28 cellular contexts compared by ENCODE assay signal in genomic region chr1:209893751-209894150, GRCh38. TPM values are rescaled to one million over a fixed set of nuclear protein-coding genes. Genes with fewer than 3 reads are reported as not detected.
"Had no signal": no experiment of that assay in that cellular context is flagged by ENCODE, and none has a peak within 500 bp of the region (broad histone marks: within the 10 kb centered on the region; RNA-seq: fewer than 3 reads in every experiment).

No MANE protein-coding gene starts in this region.

- H3K9me3 Mint-ChIP-seq: activated naive CD4-positive, alpha-beta T cell treated with anti-CD3 and anti-CD28 coated beads, Interleukin-2, amount 50 U/mL, for 72 hours; brain; dendritic cell treated with granulocyte-macrophage colony-stimulating factor and Interleukin-4, amounts not matched to agents 40 ng/mL and 50 ng/mL, for 4 days; memory B cell; stimulated activated naive B cell treated with anti-CD40 and anti-IgM and Interleukin-4, amounts not matched to agents 10 μg/mL and 1 μg/mL and 100 μg/mL, for 72 hours; T-cell; T-helper 2 cell treated with Interferon-gamma antibody and Interleukin-4, amounts not matched to agents 5 μg/mL and 100 μg/mL, for 36 hours had no signal

- H3K27ac Mint-ChIP-seq: activated naive CD4-positive, alpha-beta T cell treated with anti-CD3 and anti-CD28 coated beads, Interleukin-2, amount 50 U/mL, for 72 hours; dendritic cell treated with granulocyte-macrophage colony-stimulating factor and Interleukin-4, amounts not matched to agents 40 ng/mL and 50 ng/mL, for 4 days; memory B cell; stimulated activated naive B cell treated with anti-CD40 and anti-IgM and Interleukin-4, amounts not matched to agents 10 μg/mL and 1 μg/mL and 100 μg/mL, for 72 hours; T-cell; T-helper 2 cell treated with Interferon-gamma antibody and Interleukin-4, amounts not matched to agents 5 μg/mL and 100 μg/mL, for 36 hours had no signal

- H3K9me3 ChIP-seq: testis, upper lobe of right lung had no signal

- H3K4me3 Mint-ChIP-seq: brain; dendritic cell treated with granulocyte-macrophage colony-stimulating factor and Interleukin-4, amounts not matched to agents 40 ng/mL and 50 ng/mL, for 4 days; memory B cell; stimulated activated naive B cell treated with anti-CD40 and anti-IgM and Interleukin-4, amounts not matched to agents 10 μg/mL and 1 μg/mL and 100 μg/mL, for 72 hours; T-cell; T-helper 2 cell treated with Interferon-gamma antibody and Interleukin-4, amounts not matched to agents 5 μg/mL and 100 μg/mL, for 36 hours had no signal

- H3K36me3 ChIP-seq: upper lobe of right lung, WERI-Rb-1 had no signal

- H3K4me1 Mint-ChIP-seq: memory B cell; stimulated activated naive B cell treated with anti-CD40 and anti-IgM and Interleukin-4, amounts not matched to agents 10 μg/mL and 1 μg/mL and 100 μg/mL, for 72 hours had no signal

- FAIRE-seq: endometrium, frontal cortex had no signal

- H3K4me3 ChIP-seq: smooth muscle cell, testis, upper lobe of right lung had no signal

- ATAC-seq: activated naive CD4-positive, alpha-beta T cell treated with anti-CD3 and anti-CD28 coated beads, Interleukin-2, amount 50 U/mL, for 72 hours; left cardiac atrium; sciatic nerve; stimulated activated naive B cell treated with anti-CD40 and anti-IgM and Interleukin-4, amounts not matched to agents 10 μg/mL and 1 μg/mL and 100 μg/mL, for 72 hours; T-cell; upper lobe of right lung had no signal

- H3K27me3 Mint-ChIP-seq: dendritic cell treated with granulocyte-macrophage colony-stimulating factor and Interleukin-4, amounts not matched to agents 40 ng/mL and 50 ng/mL, for 4 days had no signal

- H3K27ac ChIP-seq: testis, upper lobe of right lung, WERI-Rb-1 had no signal

- H3K4me1 ChIP-seq: testis, upper lobe of right lung had no signal

- H3K27me3 ChIP-seq: testis, upper lobe of right lung had no signal

- DNase-seq: activated CD4-positive, CD25-positive, alpha-beta regulatory T cell treated with anti-CD3 and anti-CD28 coated beads, Interleukin-2, amount 50 U/mL, for 72 hours; activated gamma-delta T cell treated with Interleukin-2 at 50 U/mL for 16 hours; activated T-cell treated with anti-CD3 and anti-CD28 coated beads, Interleukin-2, amount 50 U/mL, for 1 hour; aorta; caudate nucleus; effector CD4-positive, alpha-beta T cell; hypothalamus; left cardiac atrium; stimulated activated CD4-positive, alpha-beta T cell treated with anti-CD3 and anti-CD28 coated beads, Interleukin-15, amount 100 ng/mL, for 24 hours; stimulated activated CD4-positive, alpha-beta T cell treated with anti-CD3 and anti-CD28 coated beads, Interleukin-2, amount 100 ng/mL, for 48 hours; stimulated activated CD8-positive, alpha-beta memory T cell treated with anti-CD3 and anti-CD28 coated beads, Interleukin-4, amount 100 ng/mL, for 48 hours; stimulated activated naive B cell treated with anti-CD40 and anti-IgM and Interleukin-4, amounts not matched to agents 10 μg/mL and 1 μg/mL and 100 μg/mL, for 72 hours; T-cell; testis; upper lobe of right lung; WERI-Rb-1 had no signal

- H3K36me3 Mint-ChIP-seq: activated naive CD4-positive, alpha-beta T cell treated with anti-CD3 and anti-CD28 coated beads, Interleukin-2, amount 50 U/mL, for 72 hours; brain; memory B cell; stimulated activated naive B cell treated with anti-CD40 and anti-IgM and Interleukin-4, amounts not matched to agents 10 μg/mL and 1 μg/mL and 100 μg/mL, for 72 hours; T-cell had no signal

- H3K4me2 ChIP-seq: smooth muscle cell had no signal

RNA-seq across cellular contexts. Expression of gene SYT14, which starts 44.3 kb away (rescaled TPM):
- total RNA-seq: activated naive CD4-positive, alpha-beta T cell treated with anti-CD3 and anti-CD28 coated beads, Interleukin-2, amount 50 U/mL, for 72 hours; aorta; liver; omental fat pad; posterior vena cava; T-cell had no signal
- polyA plus RNA-seq: liver, smooth muscle cell had no signal
